27 cellular contexts compared by ENCODE assay signal in the genomic region with DNA sequence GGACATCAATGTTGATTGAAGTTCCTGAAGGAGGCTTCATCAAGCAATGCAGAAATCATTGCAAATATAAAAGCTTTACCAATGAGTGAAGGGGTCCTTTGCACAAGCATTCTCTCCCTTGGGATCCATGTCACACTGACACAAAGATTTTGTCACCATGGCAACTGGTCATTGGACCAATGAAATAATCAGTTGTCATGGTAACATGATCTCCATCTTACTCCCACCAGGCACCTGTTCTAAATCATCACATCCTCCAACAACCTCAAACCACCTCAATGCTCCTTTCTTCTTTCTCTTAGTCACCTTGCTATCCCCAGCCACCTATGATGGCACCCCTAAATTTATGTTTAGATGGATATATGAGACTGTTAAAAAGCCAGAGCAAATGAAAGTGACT. TPM values are rescaled to one million over a fixed set of nuclear protein-coding genes. Genes with fewer than 3 reads are reported as not detected.
DNase-seq lines count a peak whose midpoint lies in the region; ATAC-seq lines count a peak whose summit lies in the region.
"Had no signal": no experiment of that assay in that cellular context is flagged by ENCODE, and none has a peak within 500 bp of the region (broad histone marks: within the 10 kb centered on the region; RNA-seq: fewer than 3 reads in every experiment).

No MANE protein-coding gene starts in this region.

- H3K9me3 Mint-ChIP-seq in activated naive CD8-positive, alpha-beta T cell treated with anti-CD3 and anti-CD28 coated beads, Interleukin-2, amount 50 U/mL, for 24 hours, result no peaks in the 10 kb centered on the region
- H3K9me3 Mint-ChIP-seq in activated naive CD8-positive, alpha-beta T cell treated with anti-CD3 and anti-CD28 coated beads for 36 hours, result no peaks in the 10 kb centered on the region
- H3K9me3 Mint-ChIP-seq: activated T-helper 2 cell treated with anti-CD3 and anti-CD28 coated beads, Interferon-gamma antibody, Interleukin-2, Interleukin-4, amounts not matched to agents 10 μg/mL and 5 μg/mL and 100 μg/mL, durations not matched to agents 14 hours and 24 hours and 36 hours; HFFc6 had no signal

- H3K4me3 Mint-ChIP-seq in activated naive CD8-positive, alpha-beta T cell treated with anti-CD3 and anti-CD28 coated beads, Interleukin-2, amount 50 U/mL, for 24 hours, result no peak overlapping the region
- H3K4me3 Mint-ChIP-seq in activated naive CD8-positive, alpha-beta T cell treated with anti-CD3 and anti-CD28 coated beads for 36 hours, result no peak overlapping the region
- H3K4me3 Mint-ChIP-seq: activated naive CD8-positive, alpha-beta T cell; CD4-positive, CD25-positive, alpha-beta regulatory T cell; HFFc6; IgD-negative memory B cell had no signal

- H3K36me3 Mint-ChIP-seq in activated naive CD8-positive, alpha-beta T cell treated with anti-CD3 and anti-CD28 coated beads, Interleukin-2, amount 50 U/mL, for 24 hours (ENCODE audit: low read depth), result no peaks in the 10 kb centered on the region
- no peaks in the 10 kb centered on the region for H3K36me3 Mint-ChIP-seq in activated naive CD8-positive, alpha-beta T cell treated with anti-CD3 and anti-CD28 coated beads for 36 hours
- H3K36me3 Mint-ChIP-seq: CD4-positive, CD25-positive, alpha-beta regulatory T cell; IgD-negative memory B cell had no signal

- ATAC-seq in activated naive CD8-positive, alpha-beta T cell treated with anti-CD3 and anti-CD28 coated beads, Interleukin-2, amount 50 U/mL, for 24 hours, result no peak
- ATAC-seq in HG02763 (IDR thresholded peaks at IDR 0.05; ENCODE audit: unreplicated experiment), result no peak

- peaks cover 15% of the 10 kb centered on the region for H3K27me3 Mint-ChIP-seq in activated naive CD8-positive, alpha-beta T cell treated with anti-CD3 and anti-CD28 coated beads, Interleukin-2, amount 50 U/mL, for 24 hours
- H3K27me3 Mint-ChIP-seq in activated naive CD8-positive, alpha-beta T cell treated with anti-CD3 and anti-CD28 coated beads for 36 hours, result peaks cover 33% of the 10 kb centered on the region

- H3K4me1 Mint-ChIP-seq in activated naive CD8-positive, alpha-beta T cell treated with anti-CD3 and anti-CD28 coated beads, Interleukin-2, amount 50 U/mL, for 24 hours, result no peaks in the 10 kb centered on the region
- no peaks in the 10 kb centered on the region for H3K4me1 Mint-ChIP-seq in activated naive CD8-positive, alpha-beta T cell treated with anti-CD3 and anti-CD28 coated beads for 36 hours
- H3K4me1 Mint-ChIP-seq: CD4-positive, CD25-positive, alpha-beta regulatory T cell had no signal

- peak overlapping the region; percentile 40 for H3K27ac Mint-ChIP-seq in activated naive CD8-positive, alpha-beta T cell treated with anti-CD3 and anti-CD28 coated beads, Interleukin-2, amount 50 U/mL, for 24 hours
- H3K27ac Mint-ChIP-seq in activated naive CD8-positive, alpha-beta T cell treated with anti-CD3 and anti-CD28 coated beads for 36 hours, result no peak overlapping the region
- H3K27ac Mint-ChIP-seq: activated naive CD8-positive, alpha-beta T cell; activated T-helper 2 cell treated with anti-CD3 and anti-CD28 coated beads, Interferon-gamma antibody, Interleukin-2, Interleukin-4, amounts not matched to agents 10 μg/mL and 5 μg/mL and 100 μg/mL, durations not matched to agents 14 hours and 24 hours and 36 hours; CD4-positive, CD25-positive, alpha-beta regulatory T cell; HFFc6 had no signal

- peak; percentile 18 for DNase-seq in DMS 273 (lab: John Stamatoyannopoulos, UW; ENCODE audit: unreplicated experiment)
- no peak for DNase-seq in DMS 273 treated with DMSO at 0.1 percent for 48 hours (lab: John Stamatoyannopoulos, UW)
- DNase-seq in activated naive CD8-positive, alpha-beta T cell treated with anti-CD3 and anti-CD28 coated beads, Interleukin-2, amount 50 U/mL, for 24 hours, result no peak
- DNase-seq in activated naive CD8-positive, alpha-beta T cell treated with anti-CD3 and anti-CD28 coated beads for 36 hours, result no peak
- peak; percentile 79 for DNase-seq in SK-N-DZ (ENCODE audit: low spot score)
- peak; percentile 72 for DNase-seq in retina
- DNase-seq in HuH-7 (ENCODE audit: low spot score), result no peak
- DNase-seq: activated CD4-positive, alpha-beta T cell treated with anti-CD3 and anti-CD28 coated beads, Interleukin-2, amount 50 U/mL, for 4 hours; CD4-positive, CD25-positive, alpha-beta regulatory T cell; central memory CD4-positive, alpha-beta T cell; GDM1; HFFc6; kidney glomerular epithelial cell; mammary epithelial cell; NCI-H2081 treated with DMSO at 0.1 percent for 48 hours; NK-92 treated with Interleukin-12 subunit alpha and Interleukin-12 subunit beta, amount 100 ng/mL, for 24 hours; SHP77; SW 1271; T1000; upper lobe of left lung had no signal

RNA-seq across cellular contexts. Expression of gene FOXJ3, which starts 13.5 kb away (rescaled TPM):
- total RNA-seq in activated naive CD8-positive, alpha-beta T cell treated with anti-CD3 and anti-CD28 coated beads for 36 hours, result 10 to 100 TPM; 43.7 to 47.2 TPM
- 29.8 and 32.8 TPM in 2 replicates for polyA plus RNA-seq in SK-N-DZ (2014; cell fraction: cytosol; rRNA removed)
- polyA plus RNA-seq in SK-N-DZ (2014; cell fraction: nucleus; rRNA removed), result 29.9 and 34.6 TPM in 2 replicates

RNA-seq across cellular contexts. Expression of gene RIMKLA, which starts 32.1 kb away (rescaled TPM):
- total RNA-seq in activated naive CD8-positive, alpha-beta T cell treated with anti-CD3 and anti-CD28 coated beads for 36 hours, result 1 to 10 TPM; 6.3 to 8.1 TPM
- polyA plus RNA-seq in SK-N-DZ (2014; cell fraction: cytosol; rRNA removed), result 3.1 and 3.5 TPM in 2 replicates
- 1.5 and 2.6 TPM in 2 replicates for polyA plus RNA-seq in SK-N-DZ (2014; cell fraction: nucleus; rRNA removed)
- total RNA-seq: CD4-positive, CD25-positive, alpha-beta regulatory T cell; endothelial cell of umbilical vein; glomerular endothelial cell; HFFc6; mammary epithelial cell; MCF 10A had no signal
- polyA plus RNA-seq: IgD-negative memory B cell had no signal

Comparison
In these comparisons a context has a peak if more than half of its experiments do, and no peak if none do; other contexts are left out.
1. DNase-seq: peak in DMS 273 (single experiment), SK-N-DZ (single experiment) and retina (single experiment); none in DMS 273 treated with DMSO at 0.1 percent for 48 hours (single experiment), activated naive CD8-positive, alpha-beta T cell treated with anti-CD3 and anti-CD28 coated beads, Interleukin-2, amount 50 U/mL, for 24 hours (single experiment), activated naive CD8-positive, alpha-beta T cell treated with anti-CD3 and anti-CD28 coated beads for 36 hours (single experiment) and HuH-7 (single experiment).